8 cellular contexts compared by ENCODE assay signal in the genomic region with DNA sequence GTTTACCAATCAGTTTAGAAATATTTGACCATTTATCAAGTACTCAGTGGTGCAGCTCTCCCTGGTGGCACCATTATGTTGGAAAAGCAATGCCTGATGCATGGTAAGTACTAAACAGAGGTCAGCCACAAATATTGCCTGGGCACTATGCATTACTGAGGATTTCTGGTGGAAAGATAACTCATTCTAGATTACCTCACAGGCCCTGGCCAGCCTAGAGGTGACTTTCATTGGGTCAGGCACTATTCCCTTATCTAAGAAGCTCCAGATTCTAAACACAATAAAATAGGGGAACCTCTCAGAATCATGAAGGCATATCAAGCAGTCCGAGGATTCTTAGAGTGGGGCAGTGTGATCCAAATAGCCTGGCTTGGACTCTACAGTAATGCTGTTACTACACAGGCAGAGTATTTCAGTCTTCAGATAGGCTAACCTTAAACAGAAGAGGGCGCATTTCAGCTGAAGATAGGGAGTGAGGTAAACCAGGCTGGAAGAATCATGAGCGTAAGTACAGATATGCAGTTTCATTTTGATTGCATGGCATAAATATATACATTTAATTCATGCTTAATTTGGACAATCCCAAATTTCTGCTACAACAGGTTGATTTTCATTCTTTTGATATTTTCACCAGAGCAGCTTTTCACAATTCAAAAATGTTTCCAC. TPM values are rescaled to one million over a fixed set of nuclear protein-coding genes. Genes with fewer than 3 reads are reported as not detected.
DNase-seq lines count a peak whose midpoint lies in the region; ATAC-seq and TF ChIP-seq lines count a peak whose summit lies in the region.

No MANE protein-coding gene starts in this region.

- H3K9me3 ChIP-seq in BE2C = no peaks in the 10 kb centered on the region

- in situ Hi-C loops in T47D (cut with HindIII; ENCODE audit: low pct_unique_long_range_greater_than_20kb, low sequenced_read_pairs) = no loop called here

- no peaks in the 10 kb centered on the region for H3K27me3 ChIP-seq in BE2C

- H3K27ac Mint-ChIP-seq in nephron = no peak overlapping the region

- no peak overlapping the region for H3K4me3 ChIP-seq in BE2C (ENCODE audit: low read depth, low read length)

- peak; percentile 67 for TF ChIP-seq CTCF in BE2C (IDR thresholded peaks at IDR 0.05; ENCODE audit: low read depth, low read length)
- peak in 2 of 3 experiments; percentile 30 to 46 for TF ChIP-seq CTCF in nephron (IDR thresholded peaks at IDR 0.05; ENCODE audit: unreplicated experiment in 3 of 3)

- no peaks in the 10 kb centered on the region for H3K36me3 Mint-ChIP-seq in nephron (ENCODE audit: low read depth)

- ATAC-seq in GM18868 (IDR thresholded peaks at IDR 0.05; ENCODE audit: unreplicated experiment) (peak; percentile 91), HG03025 (IDR thresholded peaks at IDR 0.05; ENCODE audit: low FRiP score, unreplicated experiment) (peak; percentile 91)

- DNase-seq in BE2C = peak; percentile 25
- peak; percentile 22 for DNase-seq in NCI-H2196 treated with DMSO at 0.1 percent for 48 hours (lab: John Stamatoyannopoulos, UW; ENCODE audit: unreplicated experiment)
- peak; percentile 31 to 70 for DNase-seq in T47D (ENCODE audit: low read depth in 1 of 2, low spot score in 1 of 2)
- no peak for DNase-seq in activated CD4-positive, alpha-beta T cell treated with anti-CD3 and anti-CD28 coated beads, Interleukin-2, amount 50 U/mL, for 1 hour
- no peak for DNase-seq in mesenteric fat pad (ENCODE audit: low spot score)

- H3K9me3 Mint-ChIP-seq in nephron = no peaks in the 10 kb centered on the region

- no peaks in the 10 kb centered on the region for H3K27me3 Mint-ChIP-seq in nephron (ENCODE audit: low read depth)

- no peaks in the 10 kb centered on the region for H3K4me1 ChIP-seq in BE2C

- no peak overlapping the region for H3K4me3 Mint-ChIP-seq in nephron

- no peaks in the 10 kb centered on the region for H3K36me3 ChIP-seq in BE2C

- no peaks in the 10 kb centered on the region for H3K4me1 Mint-ChIP-seq in nephron

RNA-seq across cellular contexts. Expression of gene LGSN, which starts 12.1 kb away (rescaled TPM):
- polyA plus RNA-seq in BE2C (2012; ENCODE audit: insufficient read depth, insufficient read length, low read depth) = not detected
- not detected for total RNA-seq in mesenteric fat pad

Comparison
In these comparisons a context has a peak if more than half of its experiments do, and no peak if none do; other contexts are left out.
1. DNase-seq: peak in BE2C (single experiment), NCI-H2196 treated with DMSO at 0.1 percent for 48 hours (single experiment) and T47D (2 of 2); none in activated CD4-positive, alpha-beta T cell treated with anti-CD3 and anti-CD28 coated beads, Interleukin-2, amount 50 U/mL, for 1 hour (single experiment) and mesenteric fat pad (single experiment).